ENCODE assay signal across 8 cellular contexts in the genomic region with DNA sequence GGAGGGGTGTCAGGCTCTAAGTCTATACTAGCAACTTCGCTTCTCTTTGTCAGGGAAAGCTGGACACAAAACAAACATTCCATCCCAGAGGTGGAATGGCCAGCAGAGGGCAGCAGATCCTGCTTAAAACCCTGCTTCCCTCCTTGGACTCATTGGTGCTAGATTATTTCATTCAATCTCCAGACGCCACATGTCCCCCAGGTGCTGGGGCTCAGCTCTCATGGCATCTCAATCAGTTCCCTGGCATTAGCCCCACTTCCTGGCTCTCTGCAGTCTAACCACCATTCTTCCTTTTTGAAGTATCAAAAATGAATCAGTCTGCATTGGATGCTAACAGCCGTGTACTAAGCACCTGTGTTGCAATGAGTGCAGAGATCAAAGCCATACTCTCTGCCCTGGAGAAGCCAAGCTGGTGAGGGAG. TPM values are rescaled to one million over a fixed set of nuclear protein-coding genes. Genes with fewer than 3 reads are reported as not detected.
DNase-seq lines count a peak whose midpoint lies in the region; ATAC-seq and TF ChIP-seq lines count a peak whose summit lies in the region.

No MANE protein-coding gene starts in this region.

- BruUV-seq in Calu3 (replicated peaks; lab: Mats Ljungman, UMichigan), result no TSS peak

- H3K27me3 ChIP-seq in adrenal gland, result peaks cover 6% of the 10 kb centered on the region
- peaks cover 19% of the 10 kb centered on the region for H3K27me3 ChIP-seq in left ventricle myocardium inferior (ENCODE audit: low read depth)

- H3K9me3 ChIP-seq in SK-N-MC (ENCODE audit: low read depth, low read length) (no peaks in the 10 kb centered on the region), adrenal gland (replicated peaks in 1 of 3) (no peaks in the 10 kb centered on the region), left ventricle myocardium inferior (replicated peaks) (no peaks in the 10 kb centered on the region)

- peak; percentile 83 for TF ChIP-seq CTCF in Calu3 (IDR thresholded peaks at IDR 0.05; ENCODE audit: unreplicated experiment)
- peak; percentile 53 to 83 (median 62) for TF ChIP-seq CTCF in adrenal gland (IDR thresholded peaks at IDR 0.05)
- TF ChIP-seq CTCF in left ventricle myocardium inferior (IDR thresholded peaks at IDR 0.05; ENCODE audit: borderline replicate concordance), result peak; percentile 87
- peak; percentile 96 for TF ChIP-seq CTCF in retinal pigment epithelial cell (conservative IDR thresholded peaks at IDR 0.05; ENCODE audit: low read depth, low read length)

- no peak for TF ChIP-seq POLR2A in adrenal gland (IDR thresholded peaks at IDR 0.05)

- peaks cover 78% of the 10 kb centered on the region for H3K27me3 Mint-ChIP-seq in Calu3 (ENCODE audit: unreplicated experiment)

- no peak for ATAC-seq in GM18502 (IDR thresholded peaks at IDR 0.05; ENCODE audit: poor library complexity, unreplicated experiment)

- intact Hi-C loops in Calu3 (cut with micrococcal nuclease; ENCODE audit: unreplicated experiment), result loop anchor here (1.0 kb wide), 1 partner anchor 362 kb away; no protein-coding TSS in a partner anchor
- intact Hi-C loops in adrenal gland (cut with DNase I), result loop anchor here (5.0 to 10.0 kb wide), 2 partner anchors 361 to 368 kb away; no protein-coding TSS in a partner anchor
- intact Hi-C loops in left ventricle myocardium inferior (cut with micrococcal nuclease), result no loop called here

- H3K4me1 Mint-ChIP-seq in Calu3 (ENCODE audit: low read depth, unreplicated experiment), result no peaks in the 10 kb centered on the region

- H3K9me3 Mint-ChIP-seq in Calu3 (ENCODE audit: low read depth, unreplicated experiment), result no peaks in the 10 kb centered on the region

- H3K4me3 ChIP-seq in SK-N-MC, result no peak overlapping the region
- H3K4me3 ChIP-seq in adrenal gland, result no peak overlapping the region
- no peak overlapping the region for H3K4me3 ChIP-seq in left ventricle myocardium inferior
- no peak overlapping the region for H3K4me3 ChIP-seq in retinal pigment epithelial cell (ENCODE audit: low read length)

- no peak overlapping the region for H3K4me3 Mint-ChIP-seq in Calu3 (ENCODE audit: low read depth, unreplicated experiment)

- peak overlapping the region; percentile 75 for H3K27ac ChIP-seq in SK-N-MC
- no peak overlapping the region for H3K27ac ChIP-seq in adrenal gland
- no peak overlapping the region for H3K27ac ChIP-seq in left ventricle myocardium inferior (replicated peaks)

- H3K27ac Mint-ChIP-seq in Calu3 (ENCODE audit: unreplicated experiment), result no peak overlapping the region

- peak; percentile 80 for DNase-seq in Calu3
- DNase-seq in HT-29 (ENCODE audit: low spot score), result peak; percentile 80
- DNase-seq in SK-N-MC (ENCODE audit: low read depth, low spot score), result peak; percentile 84
- peak; percentile 42 to 84 (median 73) for DNase-seq in adrenal gland
- DNase-seq in left ventricle myocardium inferior, result peak; percentile 48
- DNase-seq in retinal pigment epithelial cell (ENCODE audit: low read depth), result peak; percentile 12
- no peak for DNase-seq in cortex of kidney (lab: John Stamatoyannopoulos, UW)

- H3K36me3 ChIP-seq in SK-N-MC (ENCODE audit: insufficient read depth, low read length), result no peaks in the 10 kb centered on the region
- H3K36me3 ChIP-seq in adrenal gland (replicated peaks in 1 of 2), result no peaks in the 10 kb centered on the region
- no peaks in the 10 kb centered on the region for H3K36me3 ChIP-seq in left ventricle myocardium inferior

- CTCF ChIA-PET in Calu3 (lab: Charles Lee), result interaction anchor here (1.0 to 1.8 kb wide), 6 partner anchors 9 to 106 kb away, joined by 3 to 7 read pairs (median 4); no protein-coding TSS in a partner anchor

- peak overlapping the region; percentile 4 for H3K9ac ChIP-seq in SK-N-MC (ENCODE audit: insufficient read length)

- no peaks in the 10 kb centered on the region for H3K36me3 Mint-ChIP-seq in Calu3 (ENCODE audit: insufficient read depth, unreplicated experiment)

- H3K4me1 ChIP-seq in adrenal gland (replicated peaks in 1 of 2) (no peaks in the 10 kb centered on the region), left ventricle myocardium inferior (peaks cover 3% of the 10 kb centered on the region)

- 24 to 37% (median 32%) methylated on average over 3 of the region's 3 CpGs for WGBS in adrenal gland, 4 donors

RNA-seq across cellular contexts. Expression of a gene that starts 8.1 kb away (rescaled TPM):
- total RNA-seq in Calu3 (2022), result 0.26 TPM in 1 of 2 replicates, not detected in the other
- not detected in 2 replicates for total RNA-seq in HT-29 (2014; rRNA removed; shearing (Covaris generic))
- total RNA-seq in adrenal gland, result 1 to 10 TPM in 3 of 8 donors, under 1 TPM in 4, not detected in 1; 0.14 to 3.1 (median 0.78) TPM
- 10 to 100 TPM in 1 of 3 donors, 1 to 10 TPM in 1, under 1 TPM in 1; 0.75 to 32.5 (median 1.6) TPM for polyA plus RNA-seq in adrenal gland
- 75.0 TPM for total RNA-seq in left ventricle myocardium inferior

RNA-seq across cellular contexts. Expression of a gene that starts 38.2 kb away (rescaled TPM):
- total RNA-seq in Calu3 (2022), result not detected in 2 replicates
- total RNA-seq in HT-29 (2014; rRNA removed; shearing (Covaris generic)), result not detected in 2 replicates
- total RNA-seq in adrenal gland, result not detected
- not detected for polyA plus RNA-seq in adrenal gland
- not detected for total RNA-seq in left ventricle myocardium inferior

RNA-seq across cellular contexts. Expression of a gene that starts 47.1 kb away (rescaled TPM):
- total RNA-seq in Calu3 (2022) (not detected in 2 replicates), adrenal gland (1 to 10 TPM in 7 of 8 donors, under 1 TPM in 1; 0.85 to 9.2 (median 5.3) TPM), left ventricle myocardium inferior (1.8 TPM)
- not detected in 2 replicates for total RNA-seq in HT-29 (2014; rRNA removed; shearing (Covaris generic))
- polyA plus RNA-seq in adrenal gland, result 1 to 10 TPM; 3.6 to 9.8 (median 9.4) TPM

RNA-seq across cellular contexts. Expression of a gene that starts 51.6 kb away (rescaled TPM):
- total RNA-seq in Calu3 (2022), result not detected in 2 replicates
- not detected in 2 replicates for total RNA-seq in HT-29 (2014; rRNA removed; shearing (Covaris generic))
- total RNA-seq in adrenal gland, result not detected
- polyA plus RNA-seq in adrenal gland, result not detected
- not detected for total RNA-seq in left ventricle myocardium inferior

Comparison
In these comparisons a context has a peak if more than half of its experiments do, and no peak if none do; other contexts are left out.
1. RNA of a gene that starts 8.1 kb away (total RNA-seq): 75.0 TPM in left ventricle myocardium inferior (single experiment); 0.14 to 3.1 TPM in adrenal gland, 0.26 TPM in Calu3 and not detected in HT-29; every median in the first group is over 10 times any median in the second.
2. Peak in every context shown above with its lines, with median percentiles within 50 percentile points of each other: CTCF ChIP-seq.